In the genomic region with DNA sequence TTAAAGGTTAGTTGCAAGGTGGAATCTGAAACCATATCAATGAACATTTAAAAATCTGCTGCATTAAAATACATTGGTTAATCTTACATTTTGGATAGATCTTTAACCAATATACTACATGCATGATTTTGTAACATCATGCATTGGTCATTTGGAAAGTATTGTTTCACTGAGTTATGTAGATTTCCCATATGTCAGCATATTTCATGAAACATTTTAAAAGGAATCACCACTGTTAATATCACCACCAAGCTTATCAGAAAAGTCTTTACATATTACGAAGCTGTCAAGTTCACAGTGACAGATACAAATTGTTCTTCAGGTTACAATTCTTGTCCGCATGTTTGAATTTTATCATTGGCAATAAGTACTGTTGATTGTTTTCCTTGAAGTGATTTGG, we compare ENCODE assay signal across 20 cellular contexts.
A peak's percentile ranks its signal among the peaks of the same experiment; 100 is the strongest.
DNase-seq lines count a peak whose midpoint lies in the region; ATAC-seq, FAIRE-seq and TF ChIP-seq lines count a peak whose summit lies in the region.
"Had no signal": no experiment of that assay in that cellular context is flagged by ENCODE, and none has a peak within 500 bp of the region (broad histone marks: within the 10 kb centered on the region; RNA-seq: fewer than 3 reads in every experiment).

No MANE protein-coding gene starts in this region.

- no peak overlapping the region for H3K56ac ChIP-seq in H1 (replicated peaks; ENCODE audit: insufficient read length, low read depth, low read length)

- TF ChIP-seq EP300 in A549 (IDR thresholded peaks at IDR 0.05): no peak
- no peak for TF ChIP-seq EP300 in Ishikawa (IDR thresholded peaks at IDR 0.05; ENCODE audit: borderline replicate concordance)
- TF ChIP-seq EP300 in H1 (IDR thresholded peaks at IDR 0.05; ENCODE audit: borderline replicate concordance in 1 of 2, low read depth in 2 of 2, low read length in 2 of 2): no peak

- H4K5ac ChIP-seq in H1 (ENCODE audit: insufficient read length, low read depth, low read length): no peak overlapping the region

- no peak overlapping the region for H3K18ac ChIP-seq in H1 (ENCODE audit: extremely low read depth, low read length)

- no peaks in the 10 kb centered on the region for H3K79me2 ChIP-seq in H1 (ENCODE audit: control insufficient read depth in 1 of 2, insufficient read depth in 2 of 2, low read length in 2 of 2)

- no peak overlapping the region for H3K27ac ChIP-seq in A549
- no peak overlapping the region for H3K27ac ChIP-seq in H1 (ENCODE audit: low read depth, low read length)
- H3K27ac ChIP-seq in aorta (ENCODE audit: low read depth in 1 of 2, low read length in 2 of 2): no peak overlapping the region

- H3K4ac ChIP-seq in H1 (replicated peaks; ENCODE audit: insufficient read length, low read depth, low read length): no peak overlapping the region

- no peak for FAIRE-seq in A549 (lab: Jason Lieb, UNC)
- peak; percentile 67 for FAIRE-seq in H54 (lab: Jason Lieb, UNC)
- FAIRE-seq in H1 (lab: Jason Lieb, UNC): no peak
- FAIRE-seq: G401.6, GM12892 had no signal

- H4K91ac ChIP-seq in H1 (replicated peaks; ENCODE audit: insufficient read length, low read length): no peak overlapping the region

- H3K23ac ChIP-seq in H1 (ENCODE audit: insufficient read length): no peak overlapping the region

- H3K9me3 ChIP-seq in A549: no peaks in the 10 kb centered on the region
- no peaks in the 10 kb centered on the region for H3K9me3 ChIP-seq in H1 (ENCODE audit: insufficient read depth in 2 of 2, low read depth in 1 of 2, low read length in 1 of 2)
- no peaks in the 10 kb centered on the region for H3K9me3 ChIP-seq in aorta (ENCODE audit: control insufficient read depth, low read length)

- H3K9ac ChIP-seq in H1 (replicated peaks in 1 of 4; ENCODE audit: extremely low read depth in 1 of 4, low read depth in 3 of 4, low read length in 3 of 4): no peak overlapping the region

- no peak overlapping the region for H2AFZ ChIP-seq in H1 (ENCODE audit: low read length)
- H2AFZ ChIP-seq: GM23338 had no signal

- CTCF ChIA-PET in A549 (lab: Yijun Ruan, JAX) (no interaction called here), H1 (lab: Charles Lee; ENCODE audit: partially characterized antibody) (no interaction called here)

- intact Hi-C loops in aorta (cut with DNase I): no loop called here

- POLR2A ChIA-PET in A549 (lab: Yijun Ruan, JAX): no interaction called here
- POLR2A ChIA-PET in H1 (lab: Charles Lee; ENCODE audit: partially characterized antibody): no interaction called here

- no peak for TF ChIP-seq POLR2A in A549 (IDR thresholded peaks at IDR 0.05; ENCODE audit: low read length)
- no peak for TF ChIP-seq POLR2A in H54 (IDR thresholded peaks at IDR 0.05; ENCODE audit: low read depth, low read length)
- no peak for TF ChIP-seq POLR2A in H1 (IDR thresholded peaks at IDR 0.05; ENCODE audit: control extremely low read depth in 1 of 2, low read depth in 2 of 2, low read length in 2 of 2)

- no peak overlapping the region for H2AK5ac ChIP-seq in H1 (ENCODE audit: low read depth, low read length)

- H3K4me1 ChIP-seq in A549 (peaks cover 14% of the 10 kb centered on the region), H1 (replicated peaks in 1 of 4; ENCODE audit: control insufficient read depth in 3 of 4, insufficient read depth in 4 of 4, low read length in 3 of 4) (no peaks in the 10 kb centered on the region), aorta (ENCODE audit: control insufficient read depth in 1 of 2, insufficient read depth in 2 of 2, low read length in 2 of 2) (no peaks in the 10 kb centered on the region)

- 96% methylated on average over 2 of the region's 2 CpGs for whole genome bisulfite sequencing in A549 (ENCODE audit: missing lambda C conversion rate)
- 100% methylated on average over 2 of the region's 2 CpGs; no CpG with 5 or more reads in 1 of the 2 experiments for WGBS in H1 (ENCODE audit: extremely low coverage in 1 of 2, insufficient coverage in 1 of 2, insufficient read length in 1 of 2, insufficient replicate concordance in 2 of 2, low coverage in 1 of 2, low lambda C conversion rate in 2 of 2, missing lambda C conversion rate in 1 of 2), 2 experiments
- WGBS in aorta, 2 donors: 85 to 91% methylated on average over 2 of the region's 2 CpGs

- H3K14ac ChIP-seq in H1 (ENCODE audit: insufficient read length): no peak overlapping the region

- H2BK5ac ChIP-seq in H1 (ENCODE audit: low read depth, low read length): no peak overlapping the region

- no peak overlapping the region for H3K4me3 ChIP-seq in A549
- H3K4me3 ChIP-seq in H1 (ENCODE audit: extremely low read depth in 1 of 4, insufficient read depth in 2 of 4, low read depth in 3 of 4, low read length in 4 of 4): no peak overlapping the region
- no peak overlapping the region for H3K4me3 ChIP-seq in aorta (ENCODE audit: low read length in 2 of 2)
- H3K4me3 ChIP-seq: GM23338 had no signal

- TF ChIP-seq CTCF in A549 (IDR thresholded peaks at IDR 0.05): no peak
- no peak for TF ChIP-seq CTCF in H1 (IDR thresholded peaks at IDR 0.05; ENCODE audit: control extremely low read depth in 1 of 3, insufficient read depth in 1 of 3, low read depth in 1 of 3, low read length in 3 of 3)

- ATAC-seq in A549 (no peak), GM18517 (IDR thresholded peaks at IDR 0.05; ENCODE audit: unreplicated experiment) (no peak), aorta (ENCODE audit: low FRiP score) (no peak)
- ATAC-seq: GM23338, HCT116 had no signal

- no peaks in the 10 kb centered on the region for H3K27me3 ChIP-seq in H1 (replicated peaks in 1 of 4; ENCODE audit: control insufficient read depth in 3 of 4, extremely low read depth in 1 of 4, insufficient read depth in 3 of 4, low read length in 3 of 4)
- H3K27me3 ChIP-seq in aorta (ENCODE audit: control insufficient read depth in 1 of 2, insufficient read depth in 2 of 2, low read length in 1 of 2): no peaks in the 10 kb centered on the region

- TF ChIP-seq RAD21 in A549 (conservative IDR thresholded peaks at IDR 0.05 in 1 of 2, IDR thresholded peaks at IDR 0.05 in 1 of 2) (no peak), Ishikawa (IDR thresholded peaks at IDR 0.05; ENCODE audit: low read depth) (no peak), H1 (IDR thresholded peaks at IDR 0.05 in 1 of 2, conservative IDR thresholded peaks at IDR 0.05 in 1 of 2; ENCODE audit: low read depth in 2 of 2, low read length in 2 of 2) (no peak)

- no peak overlapping the region for H2BK120ac ChIP-seq in H1 (replicated peaks; ENCODE audit: low read depth, low read length)

- H2BK20ac ChIP-seq in H1 (ENCODE audit: low read length): no peak overlapping the region

- H4K8ac ChIP-seq in H1 (ENCODE audit: extremely low read depth, insufficient read depth, low read length): no peak overlapping the region

- H3K4me2 ChIP-seq in A549 (no peak overlapping the region), H1 (ENCODE audit: insufficient read depth in 1 of 2, low read depth in 2 of 2, low read length in 2 of 2) (no peak overlapping the region)
- H3K4me2 ChIP-seq: GM23338 had no signal

- H3K36me3 ChIP-seq in H1 (ENCODE audit: control insufficient read depth in 2 of 4, insufficient read depth in 4 of 4, low read length in 3 of 4) (no peaks in the 10 kb centered on the region), aorta (ENCODE audit: control insufficient read depth in 1 of 2, insufficient read depth in 2 of 2, low read length in 1 of 2) (no peaks in the 10 kb centered on the region)

- no peaks in the 10 kb centered on the region for H3K23me2 ChIP-seq in H1 (ENCODE audit: low read depth, low read length)

- H3K79me1 ChIP-seq in H1 (ENCODE audit: low read depth, low read length): no peaks in the 10 kb centered on the region

- H4K20me1 ChIP-seq in H1 (replicated peaks in 1 of 2; ENCODE audit: control insufficient read depth in 1 of 2, insufficient read depth in 2 of 2, low read length in 2 of 2): no peaks in the 10 kb centered on the region

- DNase-seq in A549 (ENCODE audit: low read depth in 1 of 2, low spot score in 1 of 2) (no peak), H54 (ENCODE audit: insufficient read length, low spot score) (no peak), H1 (ENCODE audit: low read depth in 1 of 2, low spot score in 2 of 2) (no peak), aorta (no peak)
- DNase-seq in activated CD8-positive, alpha-beta memory T cell treated with anti-CD3 and anti-CD28 coated beads for 24 hours: no peak
- DNase-seq: 8988T; C1 segment of cervical spinal cord; Calu3; CD4-positive, alpha-beta memory T cell; COR-L47; DMS153; DND-41; H9; HFFc6 had no signal

- H2BK15ac ChIP-seq in H1 (ENCODE audit: low read length): no peak overlapping the region

- H2BK12ac ChIP-seq in H1 (ENCODE audit: low read depth, low read length): no peak overlapping the region

TF ChIP-seq in A549, 52 proteins besides CTCF, POLR2A, EP300 and RAD21:
- TF ChIP-seq RNF2 (IDR thresholded peaks at IDR 0.05; ENCODE audit: borderline replicate concordance, low read depth) (no peak), FOXS1 (CRISPR knock-in tag; IDR thresholded peaks at IDR 0.05) (no peak), CEBPB (IDR thresholded peaks at IDR 0.05) (no peak), MAFK (IDR thresholded peaks at IDR 0.05; ENCODE audit: partially characterized antibody) (peak; percentile 95)
- TF ChIP-seq, protein P1, sequence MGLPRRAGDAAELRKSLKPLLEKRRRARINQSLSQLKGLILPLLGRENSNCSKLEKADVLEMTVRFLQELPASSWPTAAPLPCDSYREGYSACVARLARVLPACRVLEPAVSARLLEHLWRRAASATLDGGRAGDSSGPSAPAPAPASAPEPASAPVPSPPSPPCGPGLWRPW (IDR thresholded peaks at IDR 0.05): no peak
TF ChIP-seq in A549: peak in this region for 1.

TF ChIP-seq in Ishikawa, 13 proteins besides CTCF, POLR2A, EP300 and RAD21:
- TF ChIP-seq TCF12 (IDR thresholded peaks at IDR 0.05; ENCODE audit: low read depth): 0 out of 2 replicates have a peak, but pooled peaks have one; percentile 23
- TF ChIP-seq YY1 (IDR thresholded peaks at IDR 0.05; ENCODE audit: low read depth): no peak

TF ChIP-seq in H1, 55 proteins besides CTCF, POLR2A, EP300 and RAD21:
- TF ChIP-seq SIRT6 (IDR thresholded peaks at IDR 0.05; ENCODE audit: low read length) (no peak), CBX5 (IDR thresholded peaks at IDR 0.05; ENCODE audit: low read depth, low read length) (no peak), MAFK (IDR thresholded peaks at IDR 0.05; ENCODE audit: low read depth, low read length) (peak; percentile 76)
TF ChIP-seq in H1: peak in this region for 1.
